ENCODE assay signal across 1 cellular context in genomic region chr12:53675701-53676607, GRCh38.
TF ChIP-seq lines count a peak whose summit lies in the region.

TSS of gene ATP5MC2 (minus strand) at chr12:53676083. CDS start at chr12:53672614, 3,469 bp downstream.

TF ChIP-seq in K562, 482 proteins besides CTCF, POLR2A, EP300 and RAD21 (continued from another document and continues in another):
- TF ChIP-seq CHAMP1 (IDR thresholded peaks at IDR 0.05) (no peak; the same call in 1 of the 2 replicates), MAFK (IDR thresholded peaks at IDR 0.05; ENCODE audit: low read length) (peak; percentile 30; the same call in 1 of the 2 replicates), ZNF140 (CRISPR knock-in tag; IDR thresholded peaks at IDR 0.05) (no peak), STAT5B (CRISPR knock-in tag; IDR thresholded peaks at IDR 0.05) (no peak), GABPB2 (CRISPR knock-in tag; conservative IDR thresholded peaks at IDR 0.05) (no peak), SREBF1 (IDR thresholded peaks at IDR 0.05; ENCODE audit: borderline replicate concordance, low read depth, low read length) (peak; percentile 39; the same call in 1 of the 2 replicates), ZNF347 (CRISPR knock-in tag; IDR thresholded peaks at IDR 0.05; ENCODE audit: low read depth) (no peak; the same call in 1 of the 2 replicates), C11orf30 (IDR thresholded peaks at IDR 0.05; ENCODE audit: low read depth) (peak; percentile 78), ZFX (CRISPR knock-in tag; IDR thresholded peaks at IDR 0.05) (peak; percentile 99), ATF4 (CRISPR knock-in tag; IDR thresholded peaks at IDR 0.05) (0 out of 2 replicates have a peak, but pooled peaks have one; percentile 43), ZBTB34 (CRISPR knock-in tag; IDR thresholded peaks at IDR 0.05) (no peak), E2F3 (CRISPR knock-in tag; IDR thresholded peaks at IDR 0.05) (peak; percentile 79; the same call in 1 of the 2 replicates), DLX4 (CRISPR knock-in tag; IDR thresholded peaks at IDR 0.05) (no peak), ZNF280B (CRISPR knock-in tag; IDR thresholded peaks at IDR 0.05) (no peak), CREB5 (CRISPR knock-in tag; IDR thresholded peaks at IDR 0.05) (no peak), NR2C2 (CRISPR knock-in tag; IDR thresholded peaks at IDR 0.05) (peak; percentile 87), NR2C2 (tag; IDR thresholded peaks at IDR 0.05) (peak; percentile 96), PREB (CRISPR knock-in tag; IDR thresholded peaks at IDR 0.05) (no peak), TBL1XR1 (IDR thresholded peaks at IDR 0.05; ENCODE audit: low read length in 2 of 2) (peak in 1 of 2 experiments; percentile 62; a peak in 1 of 4 replicates), ZNF655 (CRISPR knock-in tag; IDR thresholded peaks at IDR 0.05) (no peak), ZNF143 (CRISPR knock-in tag; IDR thresholded peaks at IDR 0.05) (no peak), ZNF764 (CRISPR knock-in tag; IDR thresholded peaks at IDR 0.05; ENCODE audit: low read depth) (no peak), NR4A1 (CRISPR knock-in tag; IDR thresholded peaks at IDR 0.05) (peak; percentile 50), NR4A1 (tag; IDR thresholded peaks at IDR 0.05) (peak; percentile 70; the same call in 1 of the 2 replicates), ZBTB33 (CRISPR knock-in tag; IDR thresholded peaks at IDR 0.05) (peak; percentile 94), KDM4B (IDR thresholded peaks at IDR 0.05; ENCODE audit: borderline replicate concordance in 2 of 2, low read depth in 1 of 2) (0 out of 4 replicates have a peak, but pooled peaks of 1 of the 2 experiments have one; percentile 64), RAD51 (IDR thresholded peaks at IDR 0.05; ENCODE audit: borderline replicate concordance, low read depth) (no peak), RHOXF2B (CRISPR knock-in tag; conservative IDR thresholded peaks at IDR 0.05) (no peak), RCOR1 (IDR thresholded peaks at IDR 0.05; ENCODE audit: borderline replicate concordance in 1 of 2, low read depth in 2 of 2, low read length in 2 of 2) (peak; percentile 33 to 77; a peak in 3 of 4 replicates), TAF1 (IDR thresholded peaks at IDR 0.05; ENCODE audit: control insufficient read depth, extremely low read depth, insufficient read depth, low read length, severe bottlenecking) (peak; percentile 94)
